Comparison of ENCODE assay signal across 16 cellular contexts in genomic region chrX:41344053-41344452, GRCh38.
"Had no signal": no experiment of that assay in that cellular context is flagged by ENCODE, and none has a peak within 500 bp of the region (broad histone marks: within the 10 kb centered on the region; RNA-seq: fewer than 3 reads in every experiment).

No MANE protein-coding gene starts in this region.

- H3K27me3 Mint-ChIP-seq: activated naive CD8-positive, alpha-beta T cell treated with anti-CD3 and anti-CD28 coated beads, Interleukin-2, amount 50 U/mL, for 24 hours; stimulated activated memory B cell treated with anti-CD40 and anti-IgM and Interleukin-4, amounts not matched to agents 10 μg/mL and 1 μg/mL and 100 μg/mL, for 72 hours had no signal

- H3K27ac ChIP-seq: heart right ventricle, parathyroid adenoma, upper lobe of left lung, WERI-Rb-1 had no signal

- H3K4me3 Mint-ChIP-seq: activated naive CD8-positive, alpha-beta T cell treated with anti-CD3 and anti-CD28 coated beads, Interleukin-2, amount 50 U/mL, for 24 hours; stimulated activated memory B cell treated with anti-CD40 and anti-IgM and Interleukin-4, amounts not matched to agents 10 μg/mL and 1 μg/mL and 100 μg/mL, for 72 hours had no signal

- H3K27me3 ChIP-seq: heart right ventricle, upper lobe of left lung had no signal

- H3K27ac Mint-ChIP-seq: activated naive CD8-positive, alpha-beta T cell treated with anti-CD3 and anti-CD28 coated beads, Interleukin-2, amount 50 U/mL, for 24 hours; activated T-helper 2 cell treated with anti-CD3 and anti-CD28 coated beads, Interferon-gamma antibody, Interleukin-2, Interleukin-4, amounts not matched to agents 10 μg/mL and 5 μg/mL and 100 μg/mL, durations not matched to agents 14 hours and 24 hours and 36 hours; stimulated activated memory B cell treated with anti-CD40 and anti-IgM and Interleukin-4, amounts not matched to agents 10 μg/mL and 1 μg/mL and 100 μg/mL, for 72 hours had no signal

- ATAC-seq: activated naive CD8-positive, alpha-beta T cell treated with anti-CD3 and anti-CD28 coated beads, Interleukin-2, amount 50 U/mL, for 24 hours; heart right ventricle; left colon; right cardiac atrium; stimulated activated memory B cell treated with anti-CD40 and anti-IgM and Interleukin-4, amounts not matched to agents 10 μg/mL and 1 μg/mL and 100 μg/mL, for 72 hours had no signal

- H3K9me3 Mint-ChIP-seq: activated naive CD8-positive, alpha-beta T cell treated with anti-CD3 and anti-CD28 coated beads, Interleukin-2, amount 50 U/mL, for 24 hours; activated T-helper 2 cell treated with anti-CD3 and anti-CD28 coated beads, Interferon-gamma antibody, Interleukin-2, Interleukin-4, amounts not matched to agents 10 μg/mL and 5 μg/mL and 100 μg/mL, durations not matched to agents 14 hours and 24 hours and 36 hours; stimulated activated memory B cell treated with anti-CD40 and anti-IgM and Interleukin-4, amounts not matched to agents 10 μg/mL and 1 μg/mL and 100 μg/mL, for 72 hours had no signal

- DNase-seq: activated CD4-positive, alpha-beta T cell treated with anti-CD3 and anti-CD28 coated beads, Interleukin-2, amount 50 U/mL, for 1 hour; activated CD4-positive, CD25-positive, alpha-beta regulatory T cell treated with anti-CD3 and anti-CD28 coated beads, Interleukin-2, amount 50 U/mL, for 72 hours; activated naive CD4-positive, alpha-beta T cell treated with Interleukin-2 at 50 U/mL for 16 hours; activated naive CD8-positive, alpha-beta T cell treated with anti-CD3 and anti-CD28 coated beads, Interleukin-2, amount 50 U/mL, for 24 hours; heart right ventricle; left colon; mesenchymal stem cell; nucleus accumbens; right cardiac atrium; SK-N-SH; stimulated activated CD4-positive, alpha-beta T cell treated with anti-CD3 and anti-CD28 coated beads, Interleukin-2, amount 100 ng/mL, for 24 hours; upper lobe of left lung; WERI-Rb-1 had no signal

- H3K4me3 ChIP-seq: heart right ventricle, upper lobe of left lung had no signal

- H3K9me3 ChIP-seq: heart right ventricle, SK-N-SH, upper lobe of left lung had no signal
